ENCODE assay signal across 8 cellular contexts in the genomic region with DNA sequence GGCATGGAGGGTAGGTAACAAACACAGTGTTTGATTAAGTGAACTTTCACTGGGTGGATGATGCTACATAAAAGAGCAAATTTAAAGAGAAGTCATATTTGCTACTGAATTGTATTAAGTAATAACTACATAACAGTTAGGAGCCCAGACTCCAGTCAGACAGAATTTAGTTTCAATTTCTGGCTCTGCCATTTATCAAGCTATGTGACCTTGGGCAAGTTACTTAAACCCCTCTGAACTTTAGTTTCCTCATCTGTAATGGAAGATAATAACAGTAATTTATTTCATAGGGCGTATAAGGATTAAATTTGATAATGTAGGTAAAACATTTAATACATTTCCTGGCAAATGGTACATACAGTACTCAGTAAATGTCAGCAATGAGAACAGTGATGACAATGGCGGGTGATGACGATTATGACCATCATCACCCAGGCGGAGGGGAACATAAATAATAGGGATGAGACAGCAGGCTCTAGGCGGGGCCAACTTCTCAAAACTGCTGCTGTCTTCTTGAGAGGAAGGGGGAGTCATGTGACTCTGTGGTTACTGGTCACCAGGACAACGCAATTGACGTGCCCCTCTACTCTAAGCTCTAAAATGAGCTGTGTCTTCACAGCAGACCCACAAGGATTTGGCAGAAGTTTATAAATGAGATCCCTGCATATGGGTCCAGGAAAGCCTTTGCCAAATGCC. TPM values are rescaled to one million over a fixed set of nuclear protein-coding genes. Genes with fewer than 3 reads are reported as not detected.
DNase-seq lines count a peak whose midpoint lies in the region; ATAC-seq lines count a peak whose summit lies in the region.

No MANE protein-coding gene starts in this region.

- no peak overlapping the region for H3K4me3 ChIP-seq in SJSA1

- peak in 2 of 3 experiments; percentile 7 to 81 for DNase-seq in NCI-H1417 (lab: John Stamatoyannopoulos, UW)
- no peak for DNase-seq in NCI-H1417 treated with DMSO at 0.1 percent for 48 hours (lab: John Stamatoyannopoulos, UW)
- peak; percentile 81 to 83 for DNase-seq in SJSA1 (ENCODE audit: low read depth in 1 of 2, low spot score in 2 of 2)
- peak; percentile 70 for DNase-seq in activated naive CD8-positive, alpha-beta T cell treated with anti-CD3 and anti-CD28 coated beads for 36 hours
- peak; percentile 96 for DNase-seq in iris pigment epithelial cell (ENCODE audit: low read depth)
- peak; percentile 33 to 42 for DNase-seq in stimulated activated CD8-positive, alpha-beta memory T cell treated with anti-CD3 and anti-CD28 coated beads, Interleukin-15, amount 100 ng/mL, for 48 hours (ENCODE audit: low read depth in 2 of 2)
- no peak for DNase-seq in NCI-H774 (lab: John Stamatoyannopoulos, UW)

- H3K4me3 Mint-ChIP-seq in activated naive CD8-positive, alpha-beta T cell treated with anti-CD3 and anti-CD28 coated beads for 36 hours = peak overlapping the region; percentile 54

- H3K36me3 Mint-ChIP-seq in activated naive CD8-positive, alpha-beta T cell treated with anti-CD3 and anti-CD28 coated beads for 36 hours = no peaks in the 10 kb centered on the region

- H3K27me3 Mint-ChIP-seq in activated naive CD8-positive, alpha-beta T cell treated with anti-CD3 and anti-CD28 coated beads for 36 hours = no peaks in the 10 kb centered on the region

- H3K36me3 ChIP-seq in SJSA1 = peaks cover 9% of the 10 kb centered on the region; the same call in 1 of the 2 replicates

- peak overlapping the region; percentile 54 for H3K27ac Mint-ChIP-seq in activated naive CD8-positive, alpha-beta T cell treated with anti-CD3 and anti-CD28 coated beads for 36 hours

- peak overlapping the region; percentile 23 for H3K27ac ChIP-seq in SJSA1

- H3K9me3 ChIP-seq in SJSA1 (replicated peaks) = no peaks in the 10 kb centered on the region

- no peaks in the 10 kb centered on the region for H3K9me3 Mint-ChIP-seq in activated naive CD8-positive, alpha-beta T cell treated with anti-CD3 and anti-CD28 coated beads for 36 hours

- peak; percentile 65 for ATAC-seq in HG03039 (IDR thresholded peaks at IDR 0.05; ENCODE audit: unreplicated experiment)

- H3K4me1 Mint-ChIP-seq in activated naive CD8-positive, alpha-beta T cell treated with anti-CD3 and anti-CD28 coated beads for 36 hours = peaks cover 20% of the 10 kb centered on the region

- no peaks in the 10 kb centered on the region for H3K27me3 ChIP-seq in SJSA1 (replicated peaks)

- peaks cover 43% of the 10 kb centered on the region for H3K4me1 ChIP-seq in SJSA1 (replicated peaks)

RNA-seq across cellular contexts. Expression of a gene that starts 15.6 kb away (rescaled TPM):
- 7.7 and 11.0 TPM in 2 replicates for total RNA-seq in SJSA1 (2014; rRNA removed; shearing (Covaris generic))
- 1 to 10 TPM; 2.2 to 2.3 TPM for total RNA-seq in activated naive CD8-positive, alpha-beta T cell treated with anti-CD3 and anti-CD28 coated beads for 36 hours

Comparison
In these comparisons a context has a peak if more than half of its experiments do, and no peak if none do; other contexts are left out.
1. DNase-seq: peak in NCI-H1417 (2 of 3), SJSA1 (2 of 2), activated naive CD8-positive, alpha-beta T cell treated with anti-CD3 and anti-CD28 coated beads for 36 hours (single experiment), iris pigment epithelial cell (single experiment) and stimulated activated CD8-positive, alpha-beta memory T cell treated with anti-CD3 and anti-CD28 coated beads, Interleukin-15, amount 100 ng/mL, for 48 hours (2 of 2); none in NCI-H1417 treated with DMSO at 0.1 percent for 48 hours (single experiment) and NCI-H774 (single experiment).